ENCODE assay signal across 1 cellular context in the genomic region with DNA sequence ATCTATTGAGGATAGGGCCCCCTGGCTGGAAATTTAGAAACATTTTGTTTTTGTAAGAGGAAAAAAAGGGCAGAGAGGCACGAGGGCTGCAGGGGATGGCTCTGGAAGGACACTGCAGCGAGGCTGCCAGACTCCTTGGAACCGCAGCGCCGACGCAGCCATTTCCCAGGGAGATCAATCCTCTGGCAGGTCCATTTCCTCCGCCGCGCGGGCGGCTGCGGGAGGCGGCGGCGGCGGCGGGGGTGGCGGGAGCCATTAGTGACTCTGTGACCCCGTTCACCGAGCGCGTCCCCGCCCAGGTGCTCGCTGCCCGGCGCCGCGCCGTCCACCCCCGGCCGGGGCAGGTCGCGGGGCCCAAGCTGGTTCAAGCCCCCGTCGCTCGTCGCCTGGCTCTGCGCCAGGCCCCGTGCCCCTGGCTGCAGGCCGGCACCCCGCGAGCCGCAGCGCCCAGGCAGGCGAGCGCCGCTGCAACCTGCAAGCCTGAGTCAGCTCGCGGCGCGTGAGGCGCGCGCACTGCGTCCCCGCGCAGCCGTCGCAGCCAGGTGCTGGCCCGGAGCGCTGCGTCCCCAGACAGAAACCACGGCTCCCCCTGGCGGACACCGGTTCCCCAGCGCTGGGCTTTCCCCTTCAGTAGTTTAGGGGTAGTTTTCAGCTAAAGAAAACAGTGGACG.
TF ChIP-seq lines count a peak whose summit lies in the region.

No MANE protein-coding gene starts in this region.

TF ChIP-seq in GM12878, 131 proteins besides CTCF, POLR2A, EP300 and RAD21 (continued from another document):
- TF ChIP-seq ZBTB33 (IDR thresholded peaks at IDR 0.05) (no peak), CHD4 (IDR thresholded peaks at IDR 0.05) (no peak), HDAC2 (IDR thresholded peaks at IDR 0.05) (no peak), ZNF592 (IDR thresholded peaks at IDR 0.05) (0 out of 2 replicates have a peak, but pooled peaks have one; percentile 60), NR2F1 (conservative IDR thresholded peaks at IDR 0.05) (peak; percentile 90), BHLHE40 (IDR thresholded peaks at IDR 0.05; ENCODE audit: borderline replicate concordance in 1 of 2, low read depth in 2 of 2, low read length in 1 of 2) (peak; percentile 78 to 93), ZSCAN29 (IDR thresholded peaks at IDR 0.05) (peak; percentile 23; the same call in 1 of the 2 replicates), RELA (IDR thresholded peaks at IDR 0.05; ENCODE audit: borderline replicate concordance, partially characterized antibody) (peak; percentile 95), RUNX3 (IDR thresholded peaks at IDR 0.05; ENCODE audit: low read length) (peak; percentile 39; the same call in 1 of the 2 replicates), ZNF217 (IDR thresholded peaks at IDR 0.05) (0 out of 2 replicates have a peak, but pooled peaks have one; percentile 66), RAD51 (IDR thresholded peaks at IDR 0.05) (no peak), NKRF (conservative IDR thresholded peaks at IDR 0.05) (peak; percentile 70; the same call in 1 of the 2 replicates), PAX5 (IDR thresholded peaks at IDR 0.05; ENCODE audit: borderline replicate concordance, low read depth, low read length) (peak; percentile 63; the same call in 1 of the 2 replicates), TCF12 (IDR thresholded peaks at IDR 0.05; ENCODE audit: low read depth, low read length) (peak; percentile 87), SMAD1 (IDR thresholded peaks at IDR 0.05; ENCODE audit: low read depth, partially characterized antibody) (no peak), ZNF24 (IDR thresholded peaks at IDR 0.05) (peak; percentile 52; the same call in 1 of the 2 replicates), SRF (IDR thresholded peaks at IDR 0.05; ENCODE audit: low read depth in 2 of 2, low read length in 2 of 2) (no peak), FOXM1 (IDR thresholded peaks at IDR 0.05; ENCODE audit: low read depth, low read length) (no peak), NR2C1 (IDR thresholded peaks at IDR 0.05) (peak; percentile 51), RB1 (IDR thresholded peaks at IDR 0.05; ENCODE audit: borderline replicate concordance) (peak; percentile 90; the same call in 1 of the 2 replicates), ZNF207 (IDR thresholded peaks at IDR 0.05; ENCODE audit: borderline replicate concordance) (peak; percentile 76; the same call in 1 of the 2 replicates), IRF5 (IDR thresholded peaks at IDR 0.05; ENCODE audit: borderline replicate concordance) (no peak), NFXL1 (IDR thresholded peaks at IDR 0.05; ENCODE audit: borderline replicate concordance) (0 out of 2 replicates have a peak, but pooled peaks have one; percentile 31), NRF1 (conservative IDR thresholded peaks at IDR 0.05; ENCODE audit: low read depth, low read length) (peak; percentile 56), LARP7 (IDR thresholded peaks at IDR 0.05) (peak; percentile 99), IKZF1 (conservative IDR thresholded peaks at IDR 0.05) (peak; percentile 88), TARDBP (IDR thresholded peaks at IDR 0.05; ENCODE audit: borderline replicate concordance) (no peak), TCF3 (IDR thresholded peaks at IDR 0.05; ENCODE audit: borderline replicate concordance, insufficient read depth, low read depth, low read length) (peak; percentile 94), SMARCA5 (IDR thresholded peaks at IDR 0.05) (peak; percentile 93)
- TF ChIP-seq, protein P1, sequence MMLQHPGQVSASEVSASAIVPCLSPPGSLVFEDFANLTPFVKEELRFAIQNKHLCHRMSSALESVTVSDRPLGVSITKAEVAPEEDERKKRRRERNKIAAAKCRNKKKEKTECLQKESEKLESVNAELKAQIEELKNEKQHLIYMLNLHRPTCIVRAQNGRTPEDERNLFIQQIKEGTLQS (IDR thresholded peaks at IDR 0.05; ENCODE audit: borderline replicate concordance, extremely low read depth, low read depth, low read length), result no peak
- TF ChIP-seq, protein P2, sequence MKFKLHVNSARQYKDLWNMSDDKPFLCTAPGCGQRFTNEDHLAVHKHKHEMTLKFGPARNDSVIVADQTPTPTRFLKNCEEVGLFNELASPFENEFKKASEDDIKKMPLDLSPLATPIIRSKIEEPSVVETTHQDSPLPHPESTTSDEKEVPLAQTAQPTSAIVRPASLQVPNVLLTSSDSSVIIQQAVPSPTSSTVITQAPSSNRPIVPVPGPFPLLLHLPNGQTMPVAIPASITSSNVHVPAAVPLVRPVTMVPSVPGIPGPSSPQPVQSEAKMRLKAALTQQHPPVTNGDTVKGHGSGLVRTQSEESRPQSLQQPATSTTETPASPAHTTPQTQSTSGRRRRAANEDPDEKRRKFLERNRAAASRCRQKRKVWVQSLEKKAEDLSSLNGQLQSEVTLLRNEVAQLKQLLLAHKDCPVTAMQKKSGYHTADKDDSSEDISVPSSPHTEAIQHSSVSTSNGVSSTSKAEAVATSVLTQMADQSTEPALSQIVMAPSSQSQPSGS (IDR thresholded peaks at IDR 0.05; ENCODE audit: low read length), result no peak
- TF ChIP-seq, protein P3, sequence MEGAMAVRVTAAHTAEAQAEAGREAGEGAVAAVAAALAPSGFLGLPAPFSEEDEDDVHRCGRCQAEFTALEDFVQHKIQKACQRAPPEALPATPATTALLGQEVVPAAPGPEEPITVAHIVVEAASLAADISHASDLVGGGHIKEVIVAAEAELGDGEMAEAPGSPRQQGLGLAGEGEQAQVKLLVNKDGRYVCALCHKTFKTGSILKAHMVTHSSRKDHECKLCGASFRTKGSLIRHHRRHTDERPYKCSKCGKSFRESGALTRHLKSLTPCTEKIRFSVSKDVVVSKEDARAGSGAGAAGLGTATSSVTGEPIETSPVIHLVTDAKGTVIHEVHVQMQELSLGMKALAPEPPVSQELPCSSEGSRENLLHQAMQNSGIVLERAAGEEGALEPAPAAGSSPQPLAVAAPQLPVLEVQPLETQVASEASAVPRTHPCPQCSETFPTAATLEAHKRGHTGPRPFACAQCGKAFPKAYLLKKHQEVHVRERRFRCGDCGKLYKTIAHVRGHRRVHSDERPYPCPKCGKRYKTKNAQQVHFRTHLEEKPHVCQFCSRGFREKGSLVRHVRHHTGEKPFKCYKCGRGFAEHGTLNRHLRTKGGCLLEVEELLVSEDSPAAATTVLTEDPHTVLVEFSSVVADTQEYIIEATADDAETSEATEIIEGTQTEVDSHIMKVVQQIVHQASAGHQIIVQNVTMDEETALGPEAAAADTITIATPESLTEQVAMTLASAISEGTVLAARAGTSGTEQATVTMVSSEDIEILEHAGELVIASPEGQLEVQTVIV (IDR thresholded peaks at IDR 0.05; ENCODE audit: borderline replicate concordance, partially characterized antibody), result no peak
- TF ChIP-seq, protein P4, sequence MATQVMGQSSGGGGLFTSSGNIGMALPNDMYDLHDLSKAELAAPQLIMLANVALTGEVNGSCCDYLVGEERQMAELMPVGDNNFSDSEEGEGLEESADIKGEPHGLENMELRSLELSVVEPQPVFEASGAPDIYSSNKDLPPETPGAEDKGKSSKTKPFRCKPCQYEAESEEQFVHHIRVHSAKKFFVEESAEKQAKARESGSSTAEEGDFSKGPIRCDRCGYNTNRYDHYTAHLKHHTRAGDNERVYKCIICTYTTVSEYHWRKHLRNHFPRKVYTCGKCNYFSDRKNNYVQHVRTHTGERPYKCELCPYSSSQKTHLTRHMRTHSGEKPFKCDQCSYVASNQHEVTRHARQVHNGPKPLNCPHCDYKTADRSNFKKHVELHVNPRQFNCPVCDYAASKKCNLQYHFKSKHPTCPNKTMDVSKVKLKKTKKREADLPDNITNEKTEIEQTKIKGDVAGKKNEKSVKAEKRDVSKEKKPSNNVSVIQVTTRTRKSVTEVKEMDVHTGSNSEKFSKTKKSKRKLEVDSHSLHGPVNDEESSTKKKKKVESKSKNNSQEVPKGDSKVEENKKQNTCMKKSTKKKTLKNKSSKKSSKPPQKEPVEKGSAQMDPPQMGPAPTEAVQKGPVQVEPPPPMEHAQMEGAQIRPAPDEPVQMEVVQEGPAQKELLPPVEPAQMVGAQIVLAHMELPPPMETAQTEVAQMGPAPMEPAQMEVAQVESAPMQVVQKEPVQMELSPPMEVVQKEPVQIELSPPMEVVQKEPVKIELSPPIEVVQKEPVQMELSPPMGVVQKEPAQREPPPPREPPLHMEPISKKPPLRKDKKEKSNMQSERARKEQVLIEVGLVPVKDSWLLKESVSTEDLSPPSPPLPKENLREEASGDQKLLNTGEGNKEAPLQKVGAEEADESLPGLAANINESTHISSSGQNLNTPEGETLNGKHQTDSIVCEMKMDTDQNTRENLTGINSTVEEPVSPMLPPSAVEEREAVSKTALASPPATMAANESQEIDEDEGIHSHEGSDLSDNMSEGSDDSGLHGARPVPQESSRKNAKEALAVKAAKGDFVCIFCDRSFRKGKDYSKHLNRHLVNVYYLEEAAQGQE (IDR thresholded peaks at IDR 0.05; ENCODE audit: low read depth, low read length), result no peak
- TF ChIP-seq, protein P5, sequence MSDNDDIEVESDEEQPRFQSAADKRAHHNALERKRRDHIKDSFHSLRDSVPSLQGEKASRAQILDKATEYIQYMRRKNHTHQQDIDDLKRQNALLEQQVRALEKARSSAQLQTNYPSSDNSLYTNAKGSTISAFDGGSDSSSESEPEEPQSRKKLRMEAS (IDR thresholded peaks at IDR 0.05; ENCODE audit: low read depth, low read length), result peak; percentile 41; the same call in 1 of the 2 replicates
